Comparison of ENCODE assay signal across 20 cellular contexts in genomic region chr19:53246498-53246897, GRCh38. TPM values are rescaled to one million over a fixed set of nuclear protein-coding genes. Genes with fewer than 3 reads are reported as not detected.
A peak's percentile ranks its signal among the peaks of the same experiment; 100 is the strongest.
DNase-seq lines count a peak whose midpoint lies in the region; ATAC-seq and TF ChIP-seq lines count a peak whose summit lies in the region.
"Had no signal": no experiment of that assay in that cellular context is flagged by ENCODE, and none has a peak within 500 bp of the region (broad histone marks: within the 10 kb centered on the region; RNA-seq: fewer than 3 reads in every experiment).

No MANE protein-coding gene starts in this region.

- H2BK5ac ChIP-seq in trophoblast cell (ENCODE audit: low read depth, low read length, poor library complexity) = no peak overlapping the region

- H3K9ac ChIP-seq in adipocyte (ENCODE audit: low read length) = no peak overlapping the region
- no peak overlapping the region for H3K9ac ChIP-seq in trophoblast cell (ENCODE audit: low read length)
- H3K9ac ChIP-seq: GM23248 had no signal

- H3K9me3 ChIP-seq in adipocyte (ENCODE audit: control insufficient read depth, low read length) (peaks cover 93% of the 10 kb centered on the region), trophoblast cell (ENCODE audit: insufficient read depth, low read depth, low read length) (peaks cover 6% of the 10 kb centered on the region)

- no CpG with 5 or more reads among the region's 1 CpG for WGBS in trophoblast cell (ENCODE audit: extremely low coverage, insufficient coverage, insufficient read length)

- H4K91ac ChIP-seq in trophoblast cell (ENCODE audit: low read depth, low read length) = no peak overlapping the region

- no peak overlapping the region for H3K4me2 ChIP-seq in trophoblast cell (ENCODE audit: low read length)

- H3K23ac ChIP-seq in trophoblast cell (ENCODE audit: low read length) = no peak overlapping the region

- H3K27ac ChIP-seq in trophoblast cell (ENCODE audit: low read depth, low read length) = no peak overlapping the region
- H3K27ac ChIP-seq: GM23248, HL-60 had no signal

- H2AFZ ChIP-seq in trophoblast cell (ENCODE audit: insufficient read depth, low read length, poor library complexity) = no peak overlapping the region
- H2AFZ ChIP-seq: GM23248 had no signal

- no peak overlapping the region for H3K18ac ChIP-seq in trophoblast cell (ENCODE audit: low read length)

- H3K4me1 ChIP-seq in adipocyte (ENCODE audit: control insufficient read depth, insufficient read depth, low read length) (no peaks in the 10 kb centered on the region), trophoblast cell (ENCODE audit: control insufficient read depth in 1 of 2, insufficient read depth in 2 of 2, low read length in 2 of 2) (no peaks in the 10 kb centered on the region)

- H3K4ac ChIP-seq in trophoblast cell (ENCODE audit: low read depth, low read length) = no peak overlapping the region

- no peak overlapping the region for H2BK12ac ChIP-seq in trophoblast cell (ENCODE audit: low read length)

- no peak overlapping the region for H4K8ac ChIP-seq in trophoblast cell (ENCODE audit: low read depth, low read length)

- no peaks in the 10 kb centered on the region for H3K27me3 ChIP-seq in adipocyte (replicated peaks; ENCODE audit: control insufficient read depth, insufficient read depth, low read length)
- no peaks in the 10 kb centered on the region for H3K27me3 ChIP-seq in trophoblast cell (ENCODE audit: insufficient read depth, low read length)

- in situ Hi-C loops in GM13976 (cut with MboI; ENCODE audit: low sequenced_read_pairs, unreplicated experiment) = no loop called here

- no peak overlapping the region for H4K12ac ChIP-seq in trophoblast cell (ENCODE audit: low read depth, low read length)

- no peak overlapping the region for H2AK5ac ChIP-seq in trophoblast cell (ENCODE audit: low read length)

- peak overlapping the region; percentile 29 for H3K4me3 ChIP-seq in adipocyte (ENCODE audit: low read length)
- H3K4me3 ChIP-seq in trophoblast cell (ENCODE audit: low read depth, low read length) = no peak overlapping the region
- H3K4me3 ChIP-seq: GM23248 had no signal

- H2BK120ac ChIP-seq in trophoblast cell (ENCODE audit: insufficient read depth, low read length, poor library complexity) = no peak overlapping the region

- peak; percentile 38 for DNase-seq in GM13976 (ENCODE audit: low spot score)
- DNase-seq in NAMALWA (ENCODE audit: low spot score) = peak; percentile 4
- no peak for DNase-seq in adipocyte (ENCODE audit: low read depth)
- no peak for DNase-seq in midbrain (lab: John Stamatoyannopoulos, UW)
- DNase-seq in head of caudate nucleus = no peak
- DNase-seq in trophoblast cell = no peak
- DNase-seq: Calu3; CD4-positive, alpha-beta T cell; DMS53; GM23248; HCEC 1CT; NCI-H1092; NCI-H146; NCI-H2081 treated with DMSO at 0.1 percent for 48 hours; NCI-H510A; NCI-H774; SHP77 treated with DMSO at 0.1 percent for 48 hours had no signal

- ATAC-seq in HG02759 (IDR thresholded peaks at IDR 0.05; ENCODE audit: unreplicated experiment) = no peak
- ATAC-seq: SK-N-SH treated with all-trans-retinoic acid at 6 μM for 48 hours had no signal

- TF ChIP-seq CTCF in GM13976 (IDR thresholded peaks at IDR 0.05; ENCODE audit: borderline replicate concordance, control extremely low read depth, extremely low read depth, insufficient read depth, missing control alignments) = no peak

- intact Hi-C loops in head of caudate nucleus (cut with DNase I) = no loop called here

- H3K79me1 ChIP-seq in trophoblast cell (ENCODE audit: low read length) = no peaks in the 10 kb centered on the region

- no peak overlapping the region for H3K14ac ChIP-seq in trophoblast cell (ENCODE audit: low read length)

- H3K79me2 ChIP-seq in trophoblast cell (ENCODE audit: control insufficient read depth, insufficient read depth, low read length, poor library complexity) = no peaks in the 10 kb centered on the region

- H3K36me3 ChIP-seq in adipocyte (ENCODE audit: control insufficient read depth, insufficient read depth, low read length, severe bottlenecking) (peaks cover 87% of the 10 kb centered on the region), trophoblast cell (ENCODE audit: control insufficient read depth in 1 of 2, insufficient read depth in 2 of 2, low read length in 2 of 2) (peaks cover 8 to 15% of the 10 kb centered on the region in 2 experiments)

RNA-seq across cellular contexts. Expression of gene ZNF677, which starts 8.2 kb away (rescaled TPM):
- 20.8 and 21.9 TPM in 2 replicates for polyA plus RNA-seq in trophoblast cell (2013)

RNA-seq across cellular contexts. Expression of gene VN1R2, which starts 11.6 kb away (rescaled TPM):
- polyA plus RNA-seq in trophoblast cell (2013) = not detected in 2 replicates
- polyA plus RNA-seq: GM23248 had no signal

RNA-seq across cellular contexts. Expression of gene VN1R4, which starts 21.0 kb away (rescaled TPM):
- not detected in 2 replicates for polyA plus RNA-seq in trophoblast cell (2013)
- polyA plus RNA-seq: GM23248 had no signal

RNA-seq across cellular contexts. Expression of gene ZNF665, which starts 53.3 kb away (rescaled TPM):
- 3.2 and 3.7 TPM in 2 replicates for polyA plus RNA-seq in trophoblast cell (2013)

Comparison
In these comparisons a context has a peak if more than half of its experiments do, and no peak if none do; other contexts are left out.
1. DNase-seq: peak in GM13976 (single experiment) and NAMALWA (single experiment); none in adipocyte (single experiment), midbrain (single experiment), head of caudate nucleus (0 of 42) and trophoblast cell (0 of 2).